16 cellular contexts compared by ENCODE assay signal in the genomic region with DNA sequence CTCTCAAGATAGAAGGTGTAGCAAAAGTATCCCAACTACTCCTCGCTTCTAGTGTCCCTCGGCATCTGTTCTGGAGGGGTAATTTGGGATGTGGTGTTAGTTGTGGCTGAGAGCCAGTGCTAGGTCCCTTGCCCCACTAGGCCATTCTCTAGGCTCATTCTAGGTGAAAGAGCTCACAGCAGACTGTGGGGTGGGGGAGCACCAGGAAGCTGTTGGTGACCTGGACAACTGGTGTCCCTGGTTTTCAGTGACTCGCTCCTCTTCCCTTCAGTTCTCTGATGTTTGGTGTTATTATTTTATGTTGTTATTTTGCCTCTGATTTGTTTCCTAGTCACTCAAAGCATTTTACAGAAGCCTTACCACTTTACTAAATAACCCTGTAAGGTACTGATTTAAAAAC. TPM values are rescaled to one million over a fixed set of nuclear protein-coding genes. Genes with fewer than 3 reads are reported as not detected.
DNase-seq lines count a peak whose midpoint lies in the region; ATAC-seq and TF ChIP-seq lines count a peak whose summit lies in the region.
"Had no signal": no experiment of that assay in that cellular context is flagged by ENCODE, and none has a peak within 500 bp of the region (broad histone marks: within the 10 kb centered on the region; RNA-seq: fewer than 3 reads in every experiment).

No MANE protein-coding gene starts in this region.

- ATAC-seq in PC-3 (peak; percentile 29), heart right ventricle (peak in 5 of 8 donors; percentile 34 to 60 (median 47)), HG02981 (IDR thresholded peaks at IDR 0.05; ENCODE audit: unreplicated experiment) (no peak)

- CTCF ChIA-PET in PC-3 (lab: Charles Lee) = interaction anchor here (1.7 kb wide), 1 partner anchor 15 kb away, joined by 4 read pairs; no protein-coding TSS in a partner anchor

- H3K4me3 ChIP-seq in BLaER1 treated with 17β-estradiol and CSF1 and Interleukin-3, amounts not matched to agents 10 nM and 100 nM = no peak overlapping the region
- no peak overlapping the region for H3K4me3 ChIP-seq in PC-3 (ENCODE audit: low read length)
- no peak overlapping the region for H3K4me3 ChIP-seq in heart right ventricle
- no peak overlapping the region for H3K4me3 ChIP-seq in mesodermal cell (ENCODE audit: extremely low read depth, insufficient read depth, low read length, poor library complexity, severe bottlenecking)
- no peak overlapping the region for H3K4me3 ChIP-seq in SJCRH30

- peak overlapping the region in 1 of 11 experiments; percentile 5; a peak in 1 of 22 replicates for H3K9ac ChIP-seq in BLaER1 treated with 17β-estradiol and CSF1 and Interleukin-3, amounts not matched to agents 10 nM and 100 nM
- no peak overlapping the region for H3K9ac ChIP-seq in PC-3 (ENCODE audit: low read length)
- H3K9ac ChIP-seq: SK-N-SH had no signal

- H3K36me3 ChIP-seq in BLaER1 treated with 17β-estradiol and CSF1 and Interleukin-3, amounts not matched to agents 10 nM and 100 nM = peaks cover 14 to 100% (median 91%) of the 10 kb centered on the region in 11 experiments
- H3K36me3 ChIP-seq in PC-3 (ENCODE audit: low read depth, low read length) (peaks cover 7% of the 10 kb centered on the region), heart right ventricle (peaks cover 0 to 43% (median 7%) of the 10 kb centered on the region in 9 donors), mesodermal cell (ENCODE audit: control insufficient read depth, insufficient read depth, low read length) (peaks cover 37% of the 10 kb centered on the region), SJCRH30 (peaks cover 13% of the 10 kb centered on the region; the same call in 1 of the 2 replicates)

- H3K4me2 ChIP-seq in BLaER1 treated with 17β-estradiol and CSF1 and Interleukin-3, amounts not matched to agents 10 nM and 100 nM = peak overlapping the region in 10 of 11 experiments; percentile 37 to 99 (median 56); a peak in 20 of 22 replicates
- H3K4me2 ChIP-seq in PC-3 (ENCODE audit: low read length) = peak overlapping the region; percentile 19
- H3K4me2 ChIP-seq: SK-N-SH had no signal

- H3F3A ChIP-seq in PC-3 (ENCODE audit: low read length, unreplicated experiment) = no peaks in the 10 kb centered on the region

- 0 out of 22 replicates have a peak, but pooled peaks cover 0 to 5% (median 0%) of the 10 kb centered on the region in 11 experiments for H3K9me3 ChIP-seq in BLaER1 treated with 17β-estradiol and CSF1 and Interleukin-3, amounts not matched to agents 10 nM and 100 nM (replicated peaks in 1 of 11)
- H3K9me3 ChIP-seq in PC-3 (ENCODE audit: low read length) = no peaks in the 10 kb centered on the region
- no peaks in the 10 kb centered on the region for H3K9me3 ChIP-seq in heart right ventricle
- no peaks in the 10 kb centered on the region for H3K9me3 ChIP-seq in mesodermal cell (ENCODE audit: control insufficient read depth, low read length)
- no peaks in the 10 kb centered on the region for H3K9me3 ChIP-seq in SJCRH30 (replicated peaks)
- H3K9me3 ChIP-seq: SK-N-SH had no signal

- 55 to 58% methylated on average over 3 of the region's 3 CpGs for WGBS in heart right ventricle, 2 donors
- WGBS in mesodermal cell (ENCODE audit: insufficient coverage in 2 of 2), 2 experiments = no CpG with 5 or more reads among the region's 3 CpGs

- BruUV-seq in PC-3 (replicated peaks; lab: Mats Ljungman, UMichigan) = no TSS peak

- no peak overlapping the region for H2AFZ ChIP-seq in PC-3 (ENCODE audit: low read length)

- POLR2A ChIA-PET in PC-3 (lab: Charles Lee; ENCODE audit: unreplicated experiment) = interaction anchor here (0.7 kb wide), 2 partner anchors 14 to 52 kb away, joined by 3 to 7 read pairs; no protein-coding TSS in a partner anchor

- H3K79me2 ChIP-seq in PC-3 (ENCODE audit: low read length) = no peaks in the 10 kb centered on the region

- no peaks in the 10 kb centered on the region for H3K27me3 ChIP-seq in BLaER1 treated with 17β-estradiol and CSF1 and Interleukin-3, amounts not matched to agents 10 nM and 100 nM
- H3K27me3 ChIP-seq in PC-3 (ENCODE audit: low read length) (no peaks in the 10 kb centered on the region), heart right ventricle (no peaks in the 10 kb centered on the region), SJCRH30 (no peaks in the 10 kb centered on the region)

- H3K9me2 ChIP-seq in PC-3 (replicated peaks; ENCODE audit: low read length) = no peaks in the 10 kb centered on the region
- H3K9me2 ChIP-seq: SK-N-SH had no signal

- TF ChIP-seq CTCF in PC-3 (conservative IDR thresholded peaks at IDR 0.05; ENCODE audit: low read depth, low read length) (no peak), heart right ventricle (IDR thresholded peaks at IDR 0.05) (no peak)

- DNase-seq in PC-3 = peak; percentile 54
- no peak for DNase-seq in heart right ventricle
- no peak for DNase-seq in medulla oblongata (ENCODE audit: extremely low spot score)
- no peak for DNase-seq in SJCRH30
- DNase-seq: DND-41, MM.1S, NCI-H1092, NCI-H1436 treated with DMSO at 0.1 percent for 48 hours, NCI-H2029, NCI-H526 treated with DMSO at 0.1 percent for 48 hours, SHP77, SK-N-SH had no signal

- H4K20me1 ChIP-seq in BLaER1 treated with 17β-estradiol and CSF1 and Interleukin-3, amounts not matched to agents 10 nM and 100 nM = peaks cover 0 to 67% (median 0%) of the 10 kb centered on the region in 11 experiments; a peak in 7 of 22 replicates
- H4K20me1 ChIP-seq in PC-3 (ENCODE audit: low read length) = no peaks in the 10 kb centered on the region

- peaks cover 30 to 82% (median 66%) of the 10 kb centered on the region in 10 experiments for H3K4me1 ChIP-seq in BLaER1 treated with 17β-estradiol and CSF1 and Interleukin-3, amounts not matched to agents 10 nM and 100 nM
- peaks cover 16% of the 10 kb centered on the region for H3K4me1 ChIP-seq in PC-3 (ENCODE audit: insufficient read depth, low read length)
- peaks cover 21 to 65% (median 44%) of the 10 kb centered on the region in 9 donors for H3K4me1 ChIP-seq in heart right ventricle
- peaks cover 5% of the 10 kb centered on the region for H3K4me1 ChIP-seq in mesodermal cell (ENCODE audit: control insufficient read depth, insufficient read depth, low read length, poor library complexity, severe bottlenecking)
- H3K4me1 ChIP-seq in SJCRH30 = peaks cover 5% of the 10 kb centered on the region

- peak overlapping the region in 6 of 11 experiments; percentile 19 to 53 (median 28); a peak in 6 of 22 replicates for H3K27ac ChIP-seq in BLaER1 treated with 17β-estradiol and CSF1 and Interleukin-3, amounts not matched to agents 10 nM and 100 nM
- H3K27ac ChIP-seq in PC-3 (ENCODE audit: low read length) (no peak overlapping the region), heart right ventricle (peak overlapping the region; percentile 41 to 96 (median 76)), mesodermal cell (ENCODE audit: low read depth, low read length, severe bottlenecking) (peak overlapping the region; percentile 8), SJCRH30 (no peak overlapping the region)
- H3K27ac ChIP-seq: C4-2B had no signal

- intact Hi-C loops in PC-3 (cut with micrococcal nuclease) (no loop called here), heart right ventricle (cut with DNase I) (no loop called here)

RNA-seq across cellular contexts. Expression of a gene that starts 13.9 kb away (rescaled TPM):
- total RNA-seq in PC-3 (2014; rRNA removed) (12.1 and 14.1 TPM in 2 replicates), heart right ventricle (10 to 100 TPM; 10.4 to 27.9 (median 20.8) TPM)
- 10 to 100 TPM in 1 of 2 donors, 1 to 10 TPM in 1; 4.1 to 31.1 TPM for polyA plus RNA-seq in heart right ventricle
- polyA plus RNA-seq in mesodermal cell (2013, experiment 1 of 2) = 12.6 TPM
- 10.4 TPM for polyA plus RNA-seq in mesodermal cell (2013, experiment 2 of 2)
- 12.7 and 14.4 TPM in 2 replicates for total RNA-seq in SJCRH30 (2014; rRNA removed; shearing (Covaris generic))

RNA-seq across cellular contexts. Expression of a gene that starts 35.4 kb away (rescaled TPM):
- total RNA-seq in PC-3 (2014; rRNA removed) (98.5 and 133 TPM in 2 replicates), heart right ventricle (100 to 1,000 TPM; 169 to 323 (median 224) TPM)
- polyA plus RNA-seq in heart right ventricle = 100 to 1,000 TPM; 101 to 144 TPM
- polyA plus RNA-seq in mesodermal cell (2013, experiment 1 of 2) = 91.5 TPM
- polyA plus RNA-seq in mesodermal cell (2013, experiment 2 of 2) = 79.3 TPM
- total RNA-seq in SJCRH30 (2014; rRNA removed; shearing (Covaris generic)) = 64.4 and 67.6 TPM in 2 replicates

RNA-seq across cellular contexts. Expression of a gene that starts 37.0 kb away (rescaled TPM):
- total RNA-seq in PC-3 (2014; rRNA removed) = 107 and 110 TPM in 2 replicates
- 10 to 100 TPM; 26.1 to 32.2 (median 29.5) TPM for total RNA-seq in heart right ventricle
- polyA plus RNA-seq in heart right ventricle = 10 to 100 TPM; 16.8 to 35.6 TPM
- 49.4 TPM for polyA plus RNA-seq in mesodermal cell (2013, experiment 1 of 2)
- polyA plus RNA-seq in mesodermal cell (2013, experiment 2 of 2) = 52.2 TPM
- total RNA-seq in SJCRH30 (2014; rRNA removed; shearing (Covaris generic)) = 36.7 and 39.6 TPM in 2 replicates

Comparison
In these comparisons a context has a peak if more than half of its experiments do, and no peak if none do; other contexts are left out.
1. H3K27ac ChIP-seq: peak in BLaER1 treated with 17β-estradiol and CSF1 and Interleukin-3, amounts not matched to agents 10 nM and 100 nM (6 of 11), heart right ventricle (10 of 10) and mesodermal cell (single experiment); none in PC-3 (single experiment) and SJCRH30 (single experiment).